ENCODE assay signal across 27 cellular contexts in genomic region chr15:43889072-43889471, GRCh38.
"Had no signal": no experiment of that assay in that cellular context is flagged by ENCODE, and none has a peak within 500 bp of the region (broad histone marks: within the 10 kb centered on the region; RNA-seq: fewer than 3 reads in every experiment).

No MANE protein-coding gene starts in this region.

- H3K9me3 Mint-ChIP-seq: activated CD4-positive, alpha-beta memory T cell treated with anti-CD3 and anti-CD28 coated beads for 36 hours; activated CD4-positive, alpha-beta T cell treated with anti-CD3 and anti-CD28 coated beads, Interleukin-2, amount 10 ng/mL, durations not matched to agents 7 days and 5 days; activated naive CD8-positive, alpha-beta T cell treated with anti-CD3 and anti-CD28 coated beads, Interleukin-2, amount 10 ng/mL, durations not matched to agents 7 days and 5 days; activated T-cell treated with anti-CD3 and anti-CD28 coated beads, Interleukin-2, amount 50 U/mL, for 4 hours; T-helper 1 cell treated with Interleukin-12 subunit alpha and Interleukin-12 subunit beta and Interleukin-4 antibody, amounts not matched to agents 30 μg/mL and 1 μg/mL, for 36 hours; T-helper 2 cell treated with Interferon-gamma antibody and Interleukin-4, amounts not matched to agents 5 μg/mL and 100 μg/mL, for 36 hours had no signal

- H3K4me3 ChIP-seq: adrenal gland, body of pancreas, breast epithelium, SJCRH30, SK-N-MC had no signal

- H3K9me3 ChIP-seq: adrenal gland, body of pancreas, breast epithelium, SJCRH30 had no signal

- H3K27me3 ChIP-seq: adrenal gland, body of pancreas, breast epithelium, SJCRH30 had no signal

- ATAC-seq: activated T-cell treated with anti-CD3 and anti-CD28 coated beads, Interleukin-2, amount 50 U/mL, for 4 hours; body of pancreas; Panc1 had no signal

- H3K4me1 Mint-ChIP-seq: activated CD4-positive, alpha-beta T cell treated with anti-CD3 and anti-CD28 coated beads, Interleukin-2, amount 10 ng/mL, durations not matched to agents 7 days and 5 days had no signal

- DNase-seq: activated CD4-positive, alpha-beta memory T cell treated with anti-CD3 and anti-CD28 coated beads for 36 hours; activated CD4-positive, alpha-beta T cell treated with anti-CD3 and anti-CD28 coated beads, Interleukin-2, amount 10 ng/mL, durations not matched to agents 7 days and 5 days; activated CD8-positive, alpha-beta memory T cell treated with anti-CD3 and anti-CD28 coated beads, Interleukin-2, amount 50 U/mL, for 4 hours; activated effector memory CD4-positive, alpha-beta T cell treated with Interleukin-2 at 50 U/mL for 16 hours; activated naive CD4-positive, alpha-beta T cell treated with anti-CD3 and anti-CD28 coated beads, Interleukin-2, amount 50 U/mL, for 16 hours; activated naive CD8-positive, alpha-beta T cell treated with anti-CD3 and anti-CD28 coated beads, Interleukin-2, amount 10 ng/mL, durations not matched to agents 7 days and 5 days; activated T-cell treated with anti-CD3 and anti-CD28 coated beads for 4 hours; activated T-cell treated with anti-CD3 and anti-CD28 coated beads, Interleukin-2, amount 50 U/mL, for 4 hours; adrenal gland; body of pancreas; central memory CD4-positive, alpha-beta T cell; MM.1S; MV-4-11; NCI-H1092; NCI-H1436 treated with DMSO at 0.1 percent for 48 hours; NCI-H1694 treated with DMSO at 0.1 percent for 48 hours; NCI-H2029; NCI-H345; NCI-H524 treated with DMSO at 0.1 percent for 48 hours; SHP77; SJCRH30 had no signal

- H3K27ac Mint-ChIP-seq: activated CD4-positive, alpha-beta memory T cell treated with anti-CD3 and anti-CD28 coated beads for 36 hours; activated CD4-positive, alpha-beta T cell treated with anti-CD3 and anti-CD28 coated beads, Interleukin-2, amount 10 ng/mL, durations not matched to agents 7 days and 5 days; activated naive CD8-positive, alpha-beta T cell treated with anti-CD3 and anti-CD28 coated beads, Interleukin-2, amount 10 ng/mL, durations not matched to agents 7 days and 5 days; T-helper 1 cell treated with Interleukin-12 subunit alpha and Interleukin-12 subunit beta and Interleukin-4 antibody, amounts not matched to agents 30 μg/mL and 1 μg/mL, for 36 hours; T-helper 2 cell treated with Interferon-gamma antibody and Interleukin-4, amounts not matched to agents 5 μg/mL and 100 μg/mL, for 36 hours had no signal

- H3K27ac ChIP-seq: adrenal gland, body of pancreas, breast epithelium, KMS-11, SJCRH30, SK-N-MC had no signal

- H3K4me3 Mint-ChIP-seq: activated CD4-positive, alpha-beta memory T cell treated with anti-CD3 and anti-CD28 coated beads for 36 hours; activated CD4-positive, alpha-beta T cell treated with anti-CD3 and anti-CD28 coated beads, Interleukin-2, amount 10 ng/mL, durations not matched to agents 7 days and 5 days; activated naive CD8-positive, alpha-beta T cell treated with anti-CD3 and anti-CD28 coated beads, Interleukin-2, amount 10 ng/mL, durations not matched to agents 7 days and 5 days; activated T-cell treated with anti-CD3 and anti-CD28 coated beads, Interleukin-2, amount 50 U/mL, for 4 hours; T-helper 1 cell treated with Interleukin-12 subunit alpha and Interleukin-12 subunit beta and Interleukin-4 antibody, amounts not matched to agents 30 μg/mL and 1 μg/mL, for 36 hours; T-helper 2 cell treated with Interferon-gamma antibody and Interleukin-4, amounts not matched to agents 5 μg/mL and 100 μg/mL, for 36 hours had no signal

- H3K36me3 ChIP-seq: adrenal gland, breast epithelium, SJCRH30 had no signal

- H3K4me1 ChIP-seq: breast epithelium, SJCRH30 had no signal

- H3K27me3 Mint-ChIP-seq: activated CD4-positive, alpha-beta memory T cell treated with anti-CD3 and anti-CD28 coated beads for 36 hours; activated CD4-positive, alpha-beta T cell treated with anti-CD3 and anti-CD28 coated beads, Interleukin-2, amount 10 ng/mL, durations not matched to agents 7 days and 5 days; activated naive CD8-positive, alpha-beta T cell treated with anti-CD3 and anti-CD28 coated beads, Interleukin-2, amount 10 ng/mL, durations not matched to agents 7 days and 5 days had no signal
